Comparison of ENCODE assay signal across 18 cellular contexts in genomic region chr12:14871247-14871646, GRCh38. TPM values are rescaled to one million over a fixed set of nuclear protein-coding genes. Genes with fewer than 3 reads are reported as not detected.
DNase-seq lines count a peak whose midpoint lies in the region; ATAC-seq lines count a peak whose summit lies in the region.
"Had no signal": no experiment of that assay in that cellular context is flagged by ENCODE, and none has a peak within 500 bp of the region (broad histone marks: within the 10 kb centered on the region; RNA-seq: fewer than 3 reads in every experiment).

No MANE protein-coding gene starts in this region.

- no peak overlapping the region for H3K4me3 ChIP-seq in SJCRH30
- H3K4me3 ChIP-seq in rectal smooth muscle tissue (ENCODE audit: low read length) = no peak overlapping the region
- H3K4me3 ChIP-seq: BLaER1, HAP-1 had no signal

- H3K36me3 ChIP-seq in SJCRH30 (no peaks in the 10 kb centered on the region), rectal smooth muscle tissue (ENCODE audit: control insufficient read depth, insufficient read depth, low read length) (no peaks in the 10 kb centered on the region)
- H3K36me3 ChIP-seq: BLaER1, HAP-1 had no signal

- no peak for ATAC-seq in activated naive CD8-positive, alpha-beta T cell treated with anti-CD3 and anti-CD28 coated beads, Interleukin-2, amount 10 ng/mL, durations not matched to agents 7 days and 5 days (ENCODE audit: low read depth)
- ATAC-seq in activated naive CD8-positive, alpha-beta T cell treated with anti-CD3 and anti-CD28 coated beads, Interleukin-2, amount 50 U/mL, for 24 hours = no peak
- no peak for ATAC-seq in HG02885 (IDR thresholded peaks at IDR 0.05; ENCODE audit: poor library complexity, unreplicated experiment)
- ATAC-seq: CD8-positive, alpha-beta T cell had no signal

- H3K4me1 ChIP-seq in SJCRH30 = peaks cover 20% of the 10 kb centered on the region
- no peaks in the 10 kb centered on the region for H3K4me1 ChIP-seq in rectal smooth muscle tissue (ENCODE audit: control insufficient read depth, insufficient read depth, low read length)
- H3K4me1 ChIP-seq: BLaER1, Caco-2, HAP-1 had no signal

- no peak for DNase-seq in activated naive CD8-positive, alpha-beta T cell treated with anti-CD3 and anti-CD28 coated beads, Interleukin-2, amount 10 ng/mL, durations not matched to agents 7 days and 5 days
- no peak for DNase-seq in activated naive CD8-positive, alpha-beta T cell treated with anti-CD3 and anti-CD28 coated beads, Interleukin-2, amount 50 U/mL, for 24 hours
- DNase-seq in SJCRH30 (no peak), SHP77 treated with DMSO at 0.1 percent for 48 hours (lab: John Stamatoyannopoulos, UW) (no peak)
- DNase-seq: Caco-2; CD4-positive, CD25-positive, alpha-beta regulatory T cell; CD8-positive, alpha-beta T cell; DMS153; DND-41; GOT3; HFFc6 had no signal

- no peak overlapping the region for H3K4me3 Mint-ChIP-seq in activated naive CD8-positive, alpha-beta T cell treated with anti-CD3 and anti-CD28 coated beads, Interleukin-2, amount 10 ng/mL, durations not matched to agents 7 days and 5 days
- H3K4me3 Mint-ChIP-seq in activated naive CD8-positive, alpha-beta T cell treated with anti-CD3 and anti-CD28 coated beads, Interleukin-2, amount 50 U/mL, for 24 hours = no peak overlapping the region
- H3K4me3 Mint-ChIP-seq: B cell; CD4-positive, CD25-positive, alpha-beta regulatory T cell; CD8-positive, alpha-beta T cell; HFFc6 had no signal

- H3K27me3 Mint-ChIP-seq in activated naive CD8-positive, alpha-beta T cell treated with anti-CD3 and anti-CD28 coated beads, Interleukin-2, amount 10 ng/mL, durations not matched to agents 7 days and 5 days = no peaks in the 10 kb centered on the region
- H3K27me3 Mint-ChIP-seq in activated naive CD8-positive, alpha-beta T cell treated with anti-CD3 and anti-CD28 coated beads, Interleukin-2, amount 50 U/mL, for 24 hours = peaks cover 3% of the 10 kb centered on the region

- H3K27ac ChIP-seq in SJCRH30 (peak overlapping the region; percentile 28; the same call in 1 of the 2 replicates), rectal smooth muscle tissue (ENCODE audit: low read depth, low read length) (peak overlapping the region; percentile 28)
- H3K27ac ChIP-seq: 22Rv1, BLaER1, C4-2B had no signal

- no peak overlapping the region for H3K9ac ChIP-seq in rectal smooth muscle tissue (ENCODE audit: low read length)
- H3K9ac ChIP-seq: BLaER1 had no signal

- peaks cover 7% of the 10 kb centered on the region for H3K9me3 Mint-ChIP-seq in activated naive CD8-positive, alpha-beta T cell treated with anti-CD3 and anti-CD28 coated beads, Interleukin-2, amount 10 ng/mL, durations not matched to agents 7 days and 5 days
- H3K9me3 Mint-ChIP-seq in activated naive CD8-positive, alpha-beta T cell treated with anti-CD3 and anti-CD28 coated beads, Interleukin-2, amount 50 U/mL, for 24 hours = peaks cover 4% of the 10 kb centered on the region
- H3K9me3 Mint-ChIP-seq: HFFc6 had no signal

- H3K27ac Mint-ChIP-seq in activated naive CD8-positive, alpha-beta T cell treated with anti-CD3 and anti-CD28 coated beads, Interleukin-2, amount 10 ng/mL, durations not matched to agents 7 days and 5 days = peak overlapping the region; percentile 5
- H3K27ac Mint-ChIP-seq in activated naive CD8-positive, alpha-beta T cell treated with anti-CD3 and anti-CD28 coated beads, Interleukin-2, amount 50 U/mL, for 24 hours = no peak overlapping the region
- H3K27ac Mint-ChIP-seq: B cell; CD8-positive, alpha-beta T cell; HFFc6 had no signal

- POLR2A ChIA-PET in activated naive CD8-positive, alpha-beta T cell treated with anti-CD3 and anti-CD28 coated beads, Interleukin-2, amount 10 ng/mL, durations not matched to agents 7 days and 5 days (lab: Charles Lee) = no interaction called here

- peaks cover 8% of the 10 kb centered on the region for H3K36me3 Mint-ChIP-seq in activated naive CD8-positive, alpha-beta T cell treated with anti-CD3 and anti-CD28 coated beads, Interleukin-2, amount 10 ng/mL, durations not matched to agents 7 days and 5 days
- H3K36me3 Mint-ChIP-seq in activated naive CD8-positive, alpha-beta T cell treated with anti-CD3 and anti-CD28 coated beads, Interleukin-2, amount 50 U/mL, for 24 hours (ENCODE audit: low read depth) = peaks cover 3% of the 10 kb centered on the region
- H3K36me3 Mint-ChIP-seq: CD4-positive, CD25-positive, alpha-beta regulatory T cell; CD8-positive, alpha-beta T cell had no signal

- H3K9me3 ChIP-seq in SJCRH30 (replicated peaks) = no peaks in the 10 kb centered on the region
- H3K9me3 ChIP-seq: HAP-1 had no signal

- H3K4me1 Mint-ChIP-seq in activated naive CD8-positive, alpha-beta T cell treated with anti-CD3 and anti-CD28 coated beads, Interleukin-2, amount 10 ng/mL, durations not matched to agents 7 days and 5 days = peaks cover 6% of the 10 kb centered on the region
- no peaks in the 10 kb centered on the region for H3K4me1 Mint-ChIP-seq in activated naive CD8-positive, alpha-beta T cell treated with anti-CD3 and anti-CD28 coated beads, Interleukin-2, amount 50 U/mL, for 24 hours

- H3K27me3 ChIP-seq in SJCRH30 (no peaks in the 10 kb centered on the region), rectal smooth muscle tissue (ENCODE audit: control insufficient read depth, insufficient read depth, low read length) (no peaks in the 10 kb centered on the region)
- H3K27me3 ChIP-seq: BLaER1 had no signal

RNA-seq across cellular contexts. Expression of gene MGP, which starts 14.4 kb away (rescaled TPM):
- under 1 TPM; 0.44 to 0.60 TPM for total RNA-seq in activated naive CD8-positive, alpha-beta T cell treated with anti-CD3 and anti-CD28 coated beads, Interleukin-2, amount 10 ng/mL, durations not matched to agents 7 days and 5 days
- total RNA-seq in SJCRH30 (2014; rRNA removed; shearing (Covaris generic)) = 2.8 and 3.2 TPM in 2 replicates
- total RNA-seq: Caco-2 had no signal

RNA-seq across cellular contexts. Expression of gene ART4, which starts 27.9 kb away (rescaled TPM):
- total RNA-seq in activated naive CD8-positive, alpha-beta T cell treated with anti-CD3 and anti-CD28 coated beads, Interleukin-2, amount 10 ng/mL, durations not matched to agents 7 days and 5 days = not detected
- not detected in 2 replicates for total RNA-seq in SJCRH30 (2014; rRNA removed; shearing (Covaris generic))
- total RNA-seq: B cell; CD4-positive, CD25-positive, alpha-beta regulatory T cell; CD8-positive, alpha-beta T cell; HFFc6 had no signal

RNA-seq across cellular contexts. Expression of gene SMCO3, which starts 57.3 kb away (rescaled TPM):
- total RNA-seq in activated naive CD8-positive, alpha-beta T cell treated with anti-CD3 and anti-CD28 coated beads, Interleukin-2, amount 10 ng/mL, durations not matched to agents 7 days and 5 days = not detected
- total RNA-seq in SJCRH30 (2014; rRNA removed; shearing (Covaris generic)) = not detected in 2 replicates
- total RNA-seq: B cell; Caco-2; CD4-positive, CD25-positive, alpha-beta regulatory T cell; CD8-positive, alpha-beta T cell had no signal
